Comparison of ENCODE assay signal across 1 cellular context in the genomic region with DNA sequence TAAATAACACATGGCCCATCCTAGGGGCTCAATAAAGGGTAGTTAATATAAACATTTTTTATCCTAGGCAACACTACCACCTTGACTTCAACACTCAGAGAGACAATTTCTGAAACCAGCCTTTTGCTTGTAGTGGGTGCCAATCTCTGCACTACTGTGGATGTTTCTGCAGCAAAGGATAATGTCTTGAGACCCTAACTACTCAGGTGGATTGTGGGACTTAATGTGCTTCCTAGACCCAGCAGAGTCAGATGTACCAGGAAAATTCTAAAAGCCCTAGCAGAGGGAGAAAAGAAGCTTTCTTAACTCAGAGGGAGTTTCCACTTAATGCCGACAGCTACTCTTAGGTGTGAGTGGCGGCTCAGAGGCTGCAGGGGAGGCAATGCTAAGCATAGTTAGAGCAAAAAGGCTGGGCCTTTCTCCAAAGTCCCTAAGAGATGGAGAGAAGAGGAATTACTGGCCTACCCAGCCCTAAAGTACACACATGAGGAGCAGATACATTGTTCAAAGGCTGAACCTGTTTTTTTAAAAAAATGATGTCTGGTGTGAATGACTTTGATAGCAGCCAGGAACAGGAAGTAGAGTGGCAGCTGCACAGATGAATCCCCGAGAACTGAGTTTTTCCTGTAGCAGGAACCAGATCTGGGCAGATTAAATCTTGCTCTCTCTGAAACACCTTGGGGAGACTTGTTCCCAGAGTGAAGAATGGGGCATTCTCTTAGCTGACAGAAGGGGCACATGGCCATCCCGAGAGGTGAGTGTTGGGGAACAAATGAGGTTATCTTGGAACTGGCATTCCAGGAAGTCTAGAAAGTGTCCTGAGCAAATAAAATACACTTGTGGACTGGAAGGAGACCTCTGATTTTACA.
TF ChIP-seq lines count a peak whose summit lies in the region.

No MANE protein-coding gene starts in this region.

TF ChIP-seq in HepG2, 621 proteins besides CTCF, POLR2A, EP300 and RAD21 (continued from another document and continues in another):
- TF ChIP-seq SRSF9 (IDR thresholded peaks at IDR 0.05; ENCODE audit: borderline replicate concordance, insufficient read depth, low read depth, low read length, poor library complexity, severe bottlenecking) (no peak), ZNF414 (CRISPR knock-in tag; IDR thresholded peaks at IDR 0.05) (no peak), ZNF605 (CRISPR knock-in tag; IDR thresholded peaks at IDR 0.05) (no peak; the same call in 1 of the 2 replicates), ZZZ3 (CRISPR knock-in tag; IDR thresholded peaks at IDR 0.05; ENCODE audit: borderline replicate concordance) (no peak), ETV6 (CRISPR knock-in tag; conservative IDR thresholded peaks at IDR 0.05) (no peak), BORCS8-MEF2B (CRISPR knock-in tag; IDR thresholded peaks at IDR 0.05) (no peak; the same call in 1 of the 2 replicates), RXRB (CRISPR knock-in tag; IDR thresholded peaks at IDR 0.05; ENCODE audit: borderline replicate concordance) (peak; percentile 48; the same call in 1 of the 2 replicates), TARDBP (CRISPR knock-in tag; IDR thresholded peaks at IDR 0.05) (no peak), THAP8 (CRISPR knock-in tag; IDR thresholded peaks at IDR 0.05; ENCODE audit: borderline replicate concordance) (no peak), ATF2 (CRISPR knock-in tag; IDR thresholded peaks at IDR 0.05) (no peak), ATF7-NPFF (CRISPR knock-in tag; IDR thresholded peaks at IDR 0.05; ENCODE audit: low read depth) (no peak), SNRNP70 (IDR thresholded peaks at IDR 0.05; ENCODE audit: low read depth, low read length) (no peak), ZNF3 (CRISPR knock-in tag; IDR thresholded peaks at IDR 0.05) (no peak), RXRA (CRISPR knock-in tag; IDR thresholded peaks at IDR 0.05) (no peak), ZNF260 (CRISPR knock-in tag; IDR thresholded peaks at IDR 0.05; ENCODE audit: borderline replicate concordance, low read depth) (no peak), BRCA1 (CRISPR knock-in tag; IDR thresholded peaks at IDR 0.05) (no peak), ZIK1 (CRISPR knock-in tag; IDR thresholded peaks at IDR 0.05; ENCODE audit: borderline replicate concordance, low read depth) (no peak), HNRNPUL1 (IDR thresholded peaks at IDR 0.05; ENCODE audit: low read depth, low read length) (no peak), ZNF883 (CRISPR knock-in tag; IDR thresholded peaks at IDR 0.05; ENCODE audit: not compliant biosample characterization) (no peak), HNRNPH1 (optimal IDR thresholded peaks at IDR 0.05; ENCODE audit: low read depth, low read length) (no peak), ZKSCAN5 (CRISPR knock-in tag; IDR thresholded peaks at IDR 0.05) (no peak), DMTF1 (CRISPR knock-in tag; IDR thresholded peaks at IDR 0.05) (no peak), RFXANK (CRISPR knock-in tag; IDR thresholded peaks at IDR 0.05) (no peak), ONECUT2 (CRISPR knock-in tag; IDR thresholded peaks at IDR 0.05) (no peak), ZNF530 (CRISPR knock-in tag; IDR thresholded peaks at IDR 0.05; ENCODE audit: low read depth) (no peak), ZNF747 (CRISPR knock-in tag; IDR thresholded peaks at IDR 0.05; ENCODE audit: borderline replicate concordance) (0 out of 2 replicates have a peak, but pooled peaks have one; percentile 59), ZNF121 (CRISPR knock-in tag; IDR thresholded peaks at IDR 0.05) (no peak), RELA (CRISPR knock-in tag; IDR thresholded peaks at IDR 0.05) (no peak), TEAD2 (CRISPR knock-in tag; IDR thresholded peaks at IDR 0.05) (no peak), PPARG (CRISPR knock-in tag; conservative IDR thresholded peaks at IDR 0.05) (no peak), ARNT2 (CRISPR knock-in tag; IDR thresholded peaks at IDR 0.05; ENCODE audit: low read depth) (no peak), ZNF616 (CRISPR knock-in tag; IDR thresholded peaks at IDR 0.05; ENCODE audit: low read depth) (no peak), JUNB (CRISPR knock-in tag; IDR thresholded peaks at IDR 0.05; ENCODE audit: borderline replicate concordance) (no peak), SRSF1 (optimal IDR thresholded peaks at IDR 0.05; ENCODE audit: low read depth, low read length) (no peak), FOXP1 (IDR thresholded peaks at IDR 0.05) (no peak), FOXP1 (CRISPR knock-in tag; IDR thresholded peaks at IDR 0.05) (no peak), TOE1 (CRISPR knock-in tag; IDR thresholded peaks at IDR 0.05) (0 out of 2 replicates have a peak, but pooled peaks have one; percentile 20), RORA (CRISPR knock-in tag; IDR thresholded peaks at IDR 0.05) (0 out of 2 replicates have a peak, but pooled peaks have one; percentile 14), ZGPAT (CRISPR knock-in tag; IDR thresholded peaks at IDR 0.05) (no peak), SOX5 (CRISPR knock-in tag; IDR thresholded peaks at IDR 0.05; ENCODE audit: borderline replicate concordance) (peak; percentile 56; the same call in 1 of the 2 replicates), PRMT3 (CRISPR knock-in tag; IDR thresholded peaks at IDR 0.05; ENCODE audit: borderline replicate concordance, low read depth) (no peak), RNF219 (CRISPR knock-in tag; IDR thresholded peaks at IDR 0.05) (no peak), TBX3 (IDR thresholded peaks at IDR 0.05; ENCODE audit: borderline replicate concordance) (0 out of 2 replicates have a peak, but pooled peaks have one; percentile 18), RFX1 (IDR thresholded peaks at IDR 0.05) (no peak), SPEN (CRISPR knock-in tag; IDR thresholded peaks at IDR 0.05; ENCODE audit: low read depth) (no peak), MAFG (CRISPR knock-in tag; IDR thresholded peaks at IDR 0.05) (no peak), ZNF777 (CRISPR knock-in tag; IDR thresholded peaks at IDR 0.05) (no peak), TOPORS (CRISPR knock-in tag; IDR thresholded peaks at IDR 0.05) (no peak), PRPF4 (IDR thresholded peaks at IDR 0.05; ENCODE audit: low read depth, low read length, poor library complexity, severe bottlenecking) (no peak), SOX13 (IDR thresholded peaks at IDR 0.05) (no peak), SOX13 (CRISPR knock-in tag; conservative IDR thresholded peaks at IDR 0.05 in 1 of 2, IDR thresholded peaks at IDR 0.05 in 1 of 2) (peak in 1 of 2 experiments; percentile 67; a peak in 2 of 4 replicates), ZNF547 (CRISPR knock-in tag; IDR thresholded peaks at IDR 0.05) (no peak)
- TF ChIP-seq, protein P1, sequence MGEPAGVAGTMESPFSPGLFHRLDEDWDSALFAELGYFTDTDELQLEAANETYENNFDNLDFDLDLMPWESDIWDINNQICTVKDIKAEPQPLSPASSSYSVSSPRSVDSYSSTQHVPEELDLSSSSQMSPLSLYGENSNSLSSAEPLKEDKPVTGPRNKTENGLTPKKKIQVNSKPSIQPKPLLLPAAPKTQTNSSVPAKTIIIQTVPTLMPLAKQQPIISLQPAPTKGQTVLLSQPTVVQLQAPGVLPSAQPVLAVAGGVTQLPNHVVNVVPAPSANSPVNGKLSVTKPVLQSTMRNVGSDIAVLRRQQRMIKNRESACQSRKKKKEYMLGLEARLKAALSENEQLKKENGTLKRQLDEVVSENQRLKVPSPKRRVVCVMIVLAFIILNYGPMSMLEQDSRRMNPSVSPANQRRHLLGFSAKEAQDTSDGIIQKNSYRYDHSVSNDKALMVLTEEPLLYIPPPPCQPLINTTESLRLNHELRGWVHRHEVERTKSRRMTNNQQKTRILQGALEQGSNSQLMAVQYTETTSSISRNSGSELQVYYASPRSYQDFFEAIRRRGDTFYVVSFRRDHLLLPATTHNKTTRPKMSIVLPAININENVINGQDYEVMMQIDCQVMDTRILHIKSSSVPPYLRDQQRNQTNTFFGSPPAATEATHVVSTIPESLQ (CRISPR knock-in tag; conservative IDR thresholded peaks at IDR 0.05): no peak
